ENCODE assay signal across 19 cellular contexts in genomic region chr20:11375966-11376365, GRCh38.
DNase-seq lines count a peak whose midpoint lies in the region; TF ChIP-seq lines count a peak whose summit lies in the region.
"Had no signal": no experiment of that assay in that cellular context is flagged by ENCODE, and none has a peak within 500 bp of the region (broad histone marks: within the 10 kb centered on the region; RNA-seq: fewer than 3 reads in every experiment).

No MANE protein-coding gene starts in this region.

- peaks cover 11% of the 10 kb centered on the region for H3K4me1 ChIP-seq in mesenchymal stem cell (ENCODE audit: control insufficient read depth, insufficient read depth, low read depth, low read length)
- H3K4me1 ChIP-seq in mesendoderm (ENCODE audit: control insufficient read depth, low read depth, low read length) = peaks cover 10% of the 10 kb centered on the region

- H3K79me2 ChIP-seq in mesendoderm (ENCODE audit: control insufficient read depth, insufficient read depth, low read length) = no peaks in the 10 kb centered on the region

- no peak overlapping the region for H3K4me2 ChIP-seq in mesenchymal stem cell (ENCODE audit: low read length, poor library complexity, severe bottlenecking)
- no peak overlapping the region for H3K4me2 ChIP-seq in mesendoderm (ENCODE audit: low read length)

- no peak overlapping the region for H2AFZ ChIP-seq in mesenchymal stem cell (ENCODE audit: low read depth, low read length)

- DNase-seq in EH (ENCODE audit: low read depth) = peak; percentile 62
- DNase-seq in M059J (ENCODE audit: low read depth) = peak; percentile 84
- peak; percentile 72 for DNase-seq in epithelial cell of esophagus (ENCODE audit: low read depth)
- peak; percentile 27 for DNase-seq in mesenchymal stem cell
- DNase-seq in NCI-H82 treated with DMSO at 0.1 percent for 48 hours (lab: John Stamatoyannopoulos, UW; ENCODE audit: unreplicated experiment) = no peak
- no peak for DNase-seq in mesendoderm
- no peak for DNase-seq in NCI-H146 treated with DMSO at 0.1 percent for 48 hours (lab: John Stamatoyannopoulos, UW; ENCODE audit: unreplicated experiment)
- DNase-seq in C1 segment of cervical spinal cord (lab: John Stamatoyannopoulos, UW) = no peak
- DNase-seq: AML-193; Calu3; CD4-positive, CD25-positive, alpha-beta regulatory T cell; DMS79; GF-D8; Kasumi-1; NCI-H1092; NCI-H1694; NCI-H446; NCI-H748 treated with DMSO at 0.1 percent for 48 hours; SIG-M5 had no signal

- H3K9me3 ChIP-seq in mesenchymal stem cell (ENCODE audit: control insufficient read depth, low read length) = no peaks in the 10 kb centered on the region

- WGBS in mesenchymal stem cell = 79% methylated on average over 2 of the region's 2 CpGs
- no CpG with 5 or more reads among the region's 2 CpGs for WGBS in mesendoderm (ENCODE audit: extremely low coverage, insufficient coverage, low lambda C conversion rate)

- no peak overlapping the region for H3K27ac ChIP-seq in mesenchymal stem cell (ENCODE audit: low read length, poor library complexity, severe bottlenecking)
- no peak overlapping the region for H3K27ac ChIP-seq in mesendoderm (ENCODE audit: low read depth, low read length)

- H3K14ac ChIP-seq in mesenchymal stem cell (ENCODE audit: low read length in 2 of 2) = no peak overlapping the region

- H4K5ac ChIP-seq in mesendoderm (ENCODE audit: low read length) = no peak overlapping the region

- H3K4ac ChIP-seq in mesenchymal stem cell (ENCODE audit: low read depth in 1 of 2, low read length in 2 of 2) = no peak overlapping the region
- no peak overlapping the region for H3K4ac ChIP-seq in mesendoderm (ENCODE audit: low read depth, low read length)

- H3K23ac ChIP-seq in mesenchymal stem cell (ENCODE audit: low read length in 2 of 2) (no peak overlapping the region), mesendoderm (ENCODE audit: low read length) (no peak overlapping the region)

- no peak overlapping the region for H4K91ac ChIP-seq in mesenchymal stem cell (ENCODE audit: low read length)

- H4K8ac ChIP-seq in mesenchymal stem cell (ENCODE audit: low read length) (no peak overlapping the region), mesendoderm (ENCODE audit: low read depth, low read length) (no peak overlapping the region)

- H3K56ac ChIP-seq in mesendoderm (ENCODE audit: low read length) = no peak overlapping the region

- H3K36me3 ChIP-seq in mesenchymal stem cell (ENCODE audit: control insufficient read depth in 1 of 2, insufficient read depth in 2 of 2, low read depth in 1 of 2, low read length in 2 of 2) (no peaks in the 10 kb centered on the region), mesendoderm (ENCODE audit: control insufficient read depth, insufficient read depth, low read length) (no peaks in the 10 kb centered on the region)

- H3K18ac ChIP-seq in mesenchymal stem cell (ENCODE audit: low read depth in 1 of 2, low read length in 2 of 2) (no peak overlapping the region), mesendoderm (ENCODE audit: low read length) (no peak overlapping the region)

- H2BK5ac ChIP-seq in mesenchymal stem cell (ENCODE audit: low read depth, low read length, poor library complexity, severe bottlenecking) (no peak overlapping the region), mesendoderm (ENCODE audit: low read length) (no peak overlapping the region)

- H3K79me1 ChIP-seq in mesenchymal stem cell (replicated peaks; ENCODE audit: low read length, poor library complexity, severe bottlenecking) = no peaks in the 10 kb centered on the region
- H3K79me1 ChIP-seq in mesendoderm (ENCODE audit: low read length) = no peaks in the 10 kb centered on the region

- TF ChIP-seq CTCF in epithelial cell of esophagus (IDR thresholded peaks at IDR 0.05; ENCODE audit: insufficient read depth, low read depth, low read length, missing control alignments) = no peak

- H3K9ac ChIP-seq in mesenchymal stem cell (ENCODE audit: low read length) (no peak overlapping the region), mesendoderm (ENCODE audit: low read length) (no peak overlapping the region)

- H2BK120ac ChIP-seq in mesenchymal stem cell (ENCODE audit: low read depth, low read length) = no peak overlapping the region
- no peak overlapping the region for H2BK120ac ChIP-seq in mesendoderm (ENCODE audit: low read depth, low read length)

- no peak overlapping the region for H2BK12ac ChIP-seq in mesenchymal stem cell (ENCODE audit: low read length in 2 of 2)

- H2AK5ac ChIP-seq in mesenchymal stem cell (ENCODE audit: low read length, severe bottlenecking) = no peak overlapping the region
- H2AK5ac ChIP-seq in mesendoderm (ENCODE audit: low read length) = no peak overlapping the region

- H2BK15ac ChIP-seq in mesenchymal stem cell (ENCODE audit: low read depth, poor library complexity, severe bottlenecking) (no peak overlapping the region), mesendoderm (replicated peaks; ENCODE audit: low read depth) (no peak overlapping the region)

- H3K27me3 ChIP-seq in mesenchymal stem cell (ENCODE audit: control insufficient read depth in 1 of 2, insufficient read depth in 1 of 2, low read length in 2 of 2) (peaks cover 0 to 8% of the 10 kb centered on the region in 2 experiments), mesendoderm (ENCODE audit: insufficient read depth, low read length, poor library complexity) (no peaks in the 10 kb centered on the region)

- H3K4me3 ChIP-seq in epithelial cell of esophagus (ENCODE audit: low read length) (no peak overlapping the region), mesenchymal stem cell (ENCODE audit: insufficient read depth in 1 of 2, low read depth in 1 of 2, low read length in 2 of 2) (no peak overlapping the region), mesendoderm (ENCODE audit: low read length) (no peak overlapping the region)

Comparison
In these comparisons a context has a peak if more than half of its experiments do, and no peak if none do; other contexts are left out.
1. DNase-seq: peak in EH (single experiment), M059J (single experiment), epithelial cell of esophagus (single experiment) and mesenchymal stem cell (single experiment); none in NCI-H82 treated with DMSO at 0.1 percent for 48 hours (single experiment), mesendoderm (single experiment), NCI-H146 treated with DMSO at 0.1 percent for 48 hours (single experiment) and C1 segment of cervical spinal cord (0 of 14).